ENCODE assay signal across 1 cellular context in the genomic region with DNA sequence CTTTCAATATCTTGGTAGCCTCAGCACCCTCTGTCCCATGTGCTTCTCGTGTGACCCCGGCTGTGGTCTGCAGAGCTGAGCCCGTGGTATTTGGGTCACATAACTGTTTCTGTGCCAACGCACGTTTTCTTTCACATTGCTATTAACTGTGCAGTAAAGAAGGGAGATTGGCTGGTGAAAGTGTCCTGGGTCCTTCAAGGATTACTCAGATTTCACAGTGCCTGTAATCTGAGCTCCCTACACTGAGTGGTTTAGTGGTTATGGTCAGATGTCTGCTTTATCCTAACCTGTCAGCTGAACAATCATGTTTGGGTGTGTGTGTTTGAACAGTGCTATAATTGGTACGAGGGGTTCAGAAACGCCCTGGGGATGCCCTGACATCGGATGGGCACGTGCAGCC.
TF ChIP-seq lines count a peak whose summit lies in the region.

No MANE protein-coding gene starts in this region.

TF ChIP-seq in HepG2, 621 proteins besides CTCF, POLR2A, EP300 and RAD21 (continued from another document):
- TF ChIP-seq, protein P1, sequence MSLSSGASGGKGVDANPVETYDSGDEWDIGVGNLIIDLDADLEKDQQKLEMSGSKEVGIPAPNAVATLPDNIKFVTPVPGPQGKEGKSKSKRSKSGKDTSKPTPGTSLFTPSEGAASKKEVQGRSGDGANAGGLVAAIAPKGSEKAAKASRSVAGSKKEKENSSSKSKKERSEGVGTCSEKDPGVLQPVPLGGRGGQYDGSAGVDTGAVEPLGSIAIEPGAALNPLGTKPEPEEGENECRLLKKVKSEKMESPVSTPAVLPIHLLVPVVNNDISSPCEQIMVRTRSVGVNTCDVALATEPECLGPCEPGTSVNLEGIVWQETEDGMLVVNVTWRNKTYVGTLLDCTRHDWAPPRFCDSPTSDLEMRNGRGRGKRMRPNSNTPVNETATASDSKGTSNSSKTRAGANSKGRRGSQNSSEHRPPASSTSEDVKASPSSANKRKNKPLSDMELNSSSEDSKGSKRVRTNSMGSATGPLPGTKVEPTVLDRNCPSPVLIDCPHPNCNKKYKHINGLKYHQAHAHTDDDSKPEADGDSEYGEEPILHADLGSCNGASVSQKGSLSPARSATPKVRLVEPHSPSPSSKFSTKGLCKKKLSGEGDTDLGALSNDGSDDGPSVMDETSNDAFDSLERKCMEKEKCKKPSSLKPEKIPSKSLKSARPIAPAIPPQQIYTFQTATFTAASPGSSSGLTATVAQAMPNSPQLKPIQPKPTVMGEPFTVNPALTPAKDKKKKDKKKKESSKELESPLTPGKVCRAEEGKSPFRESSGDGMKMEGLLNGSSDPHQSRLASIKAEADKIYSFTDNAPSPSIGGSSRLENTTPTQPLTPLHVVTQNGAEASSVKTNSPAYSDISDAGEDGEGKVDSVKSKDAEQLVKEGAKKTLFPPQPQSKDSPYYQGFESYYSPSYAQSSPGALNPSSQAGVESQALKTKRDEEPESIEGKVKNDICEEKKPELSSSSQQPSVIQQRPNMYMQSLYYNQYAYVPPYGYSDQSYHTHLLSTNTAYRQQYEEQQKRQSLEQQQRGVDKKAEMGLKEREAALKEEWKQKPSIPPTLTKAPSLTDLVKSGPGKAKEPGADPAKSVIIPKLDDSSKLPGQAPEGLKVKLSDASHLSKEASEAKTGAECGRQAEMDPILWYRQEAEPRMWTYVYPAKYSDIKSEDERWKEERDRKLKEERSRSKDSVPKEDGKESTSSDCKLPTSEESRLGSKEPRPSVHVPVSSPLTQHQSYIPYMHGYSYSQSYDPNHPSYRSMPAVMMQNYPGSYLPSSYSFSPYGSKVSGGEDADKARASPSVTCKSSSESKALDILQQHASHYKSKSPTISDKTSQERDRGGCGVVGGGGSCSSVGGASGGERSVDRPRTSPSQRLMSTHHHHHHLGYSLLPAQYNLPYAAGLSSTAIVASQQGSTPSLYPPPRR (CRISPR knock-in tag; IDR thresholded peaks at IDR 0.05; ENCODE audit: borderline replicate concordance), result no peak
- no peak for TF ChIP-seq ZBTB2 (CRISPR knock-in tag; IDR thresholded peaks at IDR 0.05; ENCODE audit: low read depth)
- TF ChIP-seq ZNF282 (IDR thresholded peaks at IDR 0.05; ENCODE audit: partially characterized antibody), result no peak
- TF ChIP-seq ZNF124 (CRISPR knock-in tag; IDR thresholded peaks at IDR 0.05), result no peak
- TF ChIP-seq ZNF441 (CRISPR knock-in tag; IDR thresholded peaks at IDR 0.05; ENCODE audit: borderline replicate concordance), result no peak
- TF ChIP-seq, protein P2, sequence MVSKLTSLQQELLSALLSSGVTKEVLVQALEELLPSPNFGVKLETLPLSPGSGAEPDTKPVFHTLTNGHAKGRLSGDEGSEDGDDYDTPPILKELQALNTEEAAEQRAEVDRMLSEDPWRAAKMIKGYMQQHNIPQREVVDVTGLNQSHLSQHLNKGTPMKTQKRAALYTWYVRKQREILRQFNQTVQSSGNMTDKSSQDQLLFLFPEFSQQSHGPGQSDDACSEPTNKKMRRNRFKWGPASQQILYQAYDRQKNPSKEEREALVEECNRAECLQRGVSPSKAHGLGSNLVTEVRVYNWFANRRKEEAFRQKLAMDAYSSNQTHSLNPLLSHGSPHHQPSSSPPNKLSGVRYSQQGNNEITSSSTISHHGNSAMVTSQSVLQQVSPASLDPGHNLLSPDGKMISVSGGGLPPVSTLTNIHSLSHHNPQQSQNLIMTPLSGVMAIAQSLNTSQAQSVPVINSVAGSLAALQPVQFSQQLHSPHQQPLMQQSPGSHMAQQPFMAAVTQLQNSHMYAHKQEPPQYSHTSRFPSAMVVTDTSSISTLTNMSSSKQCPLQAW (CRISPR knock-in tag; IDR thresholded peaks at IDR 0.05), result no peak
- no peak for TF ChIP-seq ZNF816 (CRISPR knock-in tag; IDR thresholded peaks at IDR 0.05; ENCODE audit: borderline replicate concordance)
